Comparison of ENCODE assay signal across 13 cellular contexts in the genomic region with DNA sequence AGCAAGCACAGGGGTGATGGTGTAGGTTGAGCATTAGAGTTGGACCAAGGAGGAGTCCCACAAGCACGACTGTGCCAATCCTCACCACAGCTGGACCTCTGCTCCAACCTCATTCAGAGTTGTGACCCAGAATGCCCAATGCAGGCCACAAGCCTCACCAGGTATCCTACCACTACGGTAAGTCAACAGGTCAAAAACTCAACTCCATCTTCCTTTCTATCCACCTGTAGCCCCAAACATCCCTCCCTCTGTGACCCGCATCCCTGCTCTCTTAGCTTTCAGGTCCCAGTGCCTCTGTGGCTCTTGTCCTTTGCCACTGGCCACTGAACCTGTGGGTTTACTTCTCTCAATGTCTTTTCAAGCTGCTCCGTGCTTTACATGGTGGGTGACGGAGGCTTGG.
DNase-seq lines count a peak whose midpoint lies in the region; ATAC-seq and TF ChIP-seq lines count a peak whose summit lies in the region.
"Had no signal": no experiment of that assay in that cellular context is flagged by ENCODE, and none has a peak within 500 bp of the region (broad histone marks: within the 10 kb centered on the region; RNA-seq: fewer than 3 reads in every experiment).

No MANE protein-coding gene starts in this region.

- no peaks in the 10 kb centered on the region for H3K9me3 Mint-ChIP-seq in activated CD4-positive, alpha-beta T cell treated with anti-CD3 and anti-CD28 coated beads, Interleukin-2, amount 10 ng/mL, durations not matched to agents 24 days and 14 days
- H3K9me3 Mint-ChIP-seq in activated naive CD8-positive, alpha-beta T cell treated with anti-CD3 and anti-CD28 coated beads, Interleukin-2, amount 50 U/mL, for 24 hours = no peaks in the 10 kb centered on the region
- H3K9me3 Mint-ChIP-seq in nephron progenitor cell = no peaks in the 10 kb centered on the region
- H3K9me3 Mint-ChIP-seq: activated T-helper 2 cell treated with anti-CD3 and anti-CD28 coated beads, Interferon-gamma antibody, Interleukin-2, Interleukin-4, amounts not matched to agents 10 μg/mL and 5 μg/mL and 100 μg/mL, durations not matched to agents 14 hours and 24 hours and 36 hours had no signal

- no peak for DNase-seq in activated CD4-positive, alpha-beta T cell treated with anti-CD3 and anti-CD28 coated beads, Interleukin-2, amount 10 ng/mL, durations not matched to agents 24 days and 14 days
- DNase-seq in activated CD4-positive, alpha-beta T cell treated with anti-CD3 and anti-CD28 coated beads for 4 hours = no peak
- DNase-seq in activated naive CD8-positive, alpha-beta T cell treated with anti-CD3 and anti-CD28 coated beads, Interleukin-2, amount 50 U/mL, for 24 hours = no peak
- no peak for DNase-seq in nephron progenitor cell
- DNase-seq in mesenteric fat pad (ENCODE audit: low spot score) = no peak
- DNase-seq in activated naive CD4-positive, alpha-beta T cell treated with anti-CD3 and anti-CD28 coated beads, Interleukin-2, amount 50 U/mL, for 16 hours = no peak
- DNase-seq: dermis blood vessel endothelial cell; esophagus squamous epithelium; NCI-H226; stimulated activated CD4-positive, alpha-beta T cell treated with anti-CD3 and anti-CD28 coated beads, Interleukin-12 subunit alpha, Interleukin-12 subunit beta, amount 100 ng/mL, for 4 hours had no signal

- H3K36me3 Mint-ChIP-seq in activated CD4-positive, alpha-beta T cell treated with anti-CD3 and anti-CD28 coated beads, Interleukin-2, amount 10 ng/mL, durations not matched to agents 24 days and 14 days (ENCODE audit: low read depth) = peaks cover 41% of the 10 kb centered on the region
- peaks cover 44% of the 10 kb centered on the region for H3K36me3 Mint-ChIP-seq in activated naive CD8-positive, alpha-beta T cell treated with anti-CD3 and anti-CD28 coated beads, Interleukin-2, amount 50 U/mL, for 24 hours (ENCODE audit: low read depth)
- H3K36me3 Mint-ChIP-seq in nephron progenitor cell (ENCODE audit: low read depth) = no peaks in the 10 kb centered on the region

- peak; percentile 1 for ATAC-seq in HG03196 (IDR thresholded peaks at IDR 0.05; ENCODE audit: unreplicated experiment)
- no peak for ATAC-seq in activated naive CD8-positive, alpha-beta T cell treated with anti-CD3 and anti-CD28 coated beads, Interleukin-2, amount 50 U/mL, for 24 hours
- ATAC-seq in GM21360 (IDR thresholded peaks at IDR 0.05; ENCODE audit: unreplicated experiment) = no peak

- peaks cover 57% of the 10 kb centered on the region for H3K4me1 Mint-ChIP-seq in activated CD4-positive, alpha-beta T cell treated with anti-CD3 and anti-CD28 coated beads, Interleukin-2, amount 10 ng/mL, durations not matched to agents 24 days and 14 days
- peaks cover 92% of the 10 kb centered on the region for H3K4me1 Mint-ChIP-seq in activated naive CD8-positive, alpha-beta T cell treated with anti-CD3 and anti-CD28 coated beads, Interleukin-2, amount 50 U/mL, for 24 hours
- H3K4me1 Mint-ChIP-seq in nephron progenitor cell = peaks cover 100% of the 10 kb centered on the region

- peak overlapping the region; percentile 46 for H3K27ac Mint-ChIP-seq in activated CD4-positive, alpha-beta T cell treated with anti-CD3 and anti-CD28 coated beads, Interleukin-2, amount 10 ng/mL, durations not matched to agents 24 days and 14 days
- H3K27ac Mint-ChIP-seq in activated naive CD8-positive, alpha-beta T cell treated with anti-CD3 and anti-CD28 coated beads, Interleukin-2, amount 50 U/mL, for 24 hours = peak overlapping the region; percentile 84
- peak overlapping the region; percentile 89 for H3K27ac Mint-ChIP-seq in nephron progenitor cell
- H3K27ac Mint-ChIP-seq: activated T-helper 2 cell treated with anti-CD3 and anti-CD28 coated beads, Interferon-gamma antibody, Interleukin-2, Interleukin-4, amounts not matched to agents 10 μg/mL and 5 μg/mL and 100 μg/mL, durations not matched to agents 14 hours and 24 hours and 36 hours had no signal

- intact Hi-C loops in activated CD4-positive, alpha-beta T cell treated with anti-CD3 and anti-CD28 coated beads, Interleukin-2, amount 10 ng/mL, durations not matched to agents 24 days and 14 days (cut with micrococcal nuclease) = no loop called here

- H3K27me3 Mint-ChIP-seq in activated CD4-positive, alpha-beta T cell treated with anti-CD3 and anti-CD28 coated beads, Interleukin-2, amount 10 ng/mL, durations not matched to agents 24 days and 14 days = no peaks in the 10 kb centered on the region
- H3K27me3 Mint-ChIP-seq in activated naive CD8-positive, alpha-beta T cell treated with anti-CD3 and anti-CD28 coated beads, Interleukin-2, amount 50 U/mL, for 24 hours = no peaks in the 10 kb centered on the region
- H3K27me3 Mint-ChIP-seq in nephron progenitor cell (ENCODE audit: low read depth, poor library complexity) = peaks cover 8% of the 10 kb centered on the region

- TF ChIP-seq CTCF in nephron progenitor cell (IDR thresholded peaks at IDR 0.05) = no peak

- H3K4me3 Mint-ChIP-seq in activated CD4-positive, alpha-beta T cell treated with anti-CD3 and anti-CD28 coated beads, Interleukin-2, amount 10 ng/mL, durations not matched to agents 24 days and 14 days = no peak overlapping the region
- H3K4me3 Mint-ChIP-seq in activated naive CD8-positive, alpha-beta T cell treated with anti-CD3 and anti-CD28 coated beads, Interleukin-2, amount 50 U/mL, for 24 hours = no peak overlapping the region
- no peak overlapping the region for H3K4me3 Mint-ChIP-seq in nephron progenitor cell
